ENCODE assay signal across 1 cellular context in genomic region chr9:68560131-68560844, GRCh38.
TF ChIP-seq lines count a peak whose summit lies in the region.

No MANE protein-coding gene starts in this region.

TF ChIP-seq in IMR-90, 13 proteins besides CTCF, POLR2A, EP300 and RAD21 (continued from another document):
- peak; percentile 56; the same call in 1 of the 2 replicates for TF ChIP-seq FOS (IDR thresholded peaks at IDR 0.05; ENCODE audit: low read depth, low read length)
- no peak for TF ChIP-seq BHLHE40 (IDR thresholded peaks at IDR 0.05; ENCODE audit: low read depth, low read length)
- no peak for TF ChIP-seq ELK1 (IDR thresholded peaks at IDR 0.05; ENCODE audit: borderline replicate concordance, low read depth, low read length)
- no peak for TF ChIP-seq SMC3 (IDR thresholded peaks at IDR 0.05; ENCODE audit: low read depth, low read length)
- TF ChIP-seq CEBPB (IDR thresholded peaks at IDR 0.05; ENCODE audit: low read depth, low read length): 0 out of 2 replicates have a peak, but pooled peaks have one; percentile 36
- TF ChIP-seq RFX5 (IDR thresholded peaks at IDR 0.05; ENCODE audit: low read depth, low read length): no peak
- TF ChIP-seq MAZ (IDR thresholded peaks at IDR 0.05; ENCODE audit: borderline replicate concordance, low read depth, low read length): no peak
- no peak for TF ChIP-seq NFE2L2 (IDR thresholded peaks at IDR 0.05; ENCODE audit: low read depth, low read length)
- no peak for TF ChIP-seq MAFK (IDR thresholded peaks at IDR 0.05; ENCODE audit: low read depth, low read length)
